In the genomic region with DNA sequence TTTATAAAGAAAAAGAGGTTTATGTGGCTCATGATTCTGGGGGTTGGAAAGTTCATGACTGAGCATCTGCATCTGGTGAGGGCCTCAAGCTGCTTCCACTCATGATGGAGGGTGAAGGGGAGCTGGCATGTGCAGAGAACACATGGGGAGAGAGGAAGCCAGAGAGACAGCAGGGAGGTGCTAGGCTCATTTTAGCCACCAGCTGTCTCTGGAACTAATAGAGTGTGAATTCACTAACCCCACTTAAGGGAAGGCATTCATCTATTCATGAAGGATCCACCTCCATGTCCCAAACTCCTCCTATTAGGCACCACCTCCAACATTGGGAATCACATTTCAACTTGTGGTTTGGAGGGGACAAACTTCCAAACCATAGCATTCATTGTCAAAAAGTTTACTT, we compare ENCODE assay signal across 33 cellular contexts.
"Had no signal": no experiment of that assay in that cellular context is flagged by ENCODE, and none has a peak within 500 bp of the region (broad histone marks: within the 10 kb centered on the region; RNA-seq: fewer than 3 reads in every experiment).

No MANE protein-coding gene starts in this region.

- H3K27ac Mint-ChIP-seq: activated B cell treated with CpG ODN at 0.5 μM for 24 hours; activated CD4-positive, alpha-beta T cell treated with anti-CD3 and anti-CD28 coated beads for 36 hours; activated CD8-positive, alpha-beta T cell treated with anti-CD3 and anti-CD28 coated beads, Interleukin-2, amount 10 ng/mL, durations not matched to agents 7 days and 5 days; activated naive CD4-positive, alpha-beta T cell treated with anti-CD3 and anti-CD28 coated beads, Interleukin-2, amount 50 U/mL, for 24 hours; activated naive CD8-positive, alpha-beta T cell treated with anti-CD3 and anti-CD28 coated beads, Interleukin-2, amount 50 U/mL, for 24 hours; activated T-helper 17 cell treated with anti-CD3 and anti-CD28 coated beads, Interleukin-2, amount 50 U/mL, for 72 hours; dendritic cell treated with granulocyte-macrophage colony-stimulating factor and Interleukin-4, amounts not matched to agents 40 ng/mL and 50 ng/mL, for 4 days; naive B cell; stimulated activated memory B cell treated with anti-CD40 and anti-IgM and Interleukin-4, amounts not matched to agents 10 μg/mL and 1 μg/mL and 100 μg/mL, for 72 hours; stimulated activated naive CD8-positive, alpha-beta T cell treated with anti-CD3 and anti-CD28 coated beads, Interleukin-15, amount 100 ng/mL, for 72 hours; T-helper 2 cell treated with Interferon-gamma antibody and Interleukin-4, amounts not matched to agents 5 μg/mL and 100 μg/mL, for 36 hours; type B pancreatic cell had no signal

- H3K4me1 Mint-ChIP-seq: activated B cell treated with CpG ODN at 0.5 μM for 24 hours; activated CD4-positive, alpha-beta T cell treated with anti-CD3 and anti-CD28 coated beads for 36 hours; activated naive CD4-positive, alpha-beta T cell treated with anti-CD3 and anti-CD28 coated beads, Interleukin-2, amount 50 U/mL, for 24 hours; activated naive CD8-positive, alpha-beta T cell treated with anti-CD3 and anti-CD28 coated beads, Interleukin-2, amount 50 U/mL, for 24 hours; naive B cell; stimulated activated memory B cell treated with anti-CD40 and anti-IgM and Interleukin-4, amounts not matched to agents 10 μg/mL and 1 μg/mL and 100 μg/mL, for 72 hours; stimulated activated naive CD8-positive, alpha-beta T cell treated with anti-CD3 and anti-CD28 coated beads, Interleukin-15, amount 100 ng/mL, for 72 hours had no signal

- H3K36me3 Mint-ChIP-seq: activated naive CD4-positive, alpha-beta T cell treated with anti-CD3 and anti-CD28 coated beads, Interleukin-2, amount 50 U/mL, for 24 hours; naive B cell; stimulated activated memory B cell treated with anti-CD40 and anti-IgM and Interleukin-4, amounts not matched to agents 10 μg/mL and 1 μg/mL and 100 μg/mL, for 72 hours; type B pancreatic cell had no signal

- ATAC-seq: activated CD4-positive, alpha-beta T cell treated with anti-CD3 and anti-CD28 coated beads for 36 hours; activated CD8-positive, alpha-beta T cell treated with anti-CD3 and anti-CD28 coated beads, Interleukin-2, amount 10 ng/mL, durations not matched to agents 7 days and 5 days; activated naive CD8-positive, alpha-beta T cell treated with anti-CD3 and anti-CD28 coated beads, Interleukin-2, amount 50 U/mL, for 24 hours; activated T-cell treated with anti-CD3 and anti-CD28 coated beads, Interleukin-2, amount 50 U/mL, for 4 hours; activated T-helper 17 cell treated with anti-CD3 and anti-CD28 coated beads, Interleukin-2, amount 50 U/mL, for 72 hours; gastrocnemius medialis; left colon; pancreas; stimulated activated memory B cell treated with anti-CD40 and anti-IgM and Interleukin-4, amounts not matched to agents 10 μg/mL and 1 μg/mL and 100 μg/mL, for 72 hours; stimulated activated naive CD8-positive, alpha-beta T cell treated with anti-CD3 and anti-CD28 coated beads, Interleukin-15, amount 100 ng/mL, for 72 hours had no signal

- H3K9me3 Mint-ChIP-seq: activated B cell treated with CpG ODN at 0.5 μM for 24 hours; activated naive CD4-positive, alpha-beta T cell treated with anti-CD3 and anti-CD28 coated beads, Interleukin-2, amount 50 U/mL, for 24 hours; activated naive CD8-positive, alpha-beta T cell treated with anti-CD3 and anti-CD28 coated beads, Interleukin-2, amount 50 U/mL, for 24 hours; activated T-cell treated with anti-CD3 and anti-CD28 coated beads, Interleukin-2, amount 50 U/mL, for 4 hours; activated T-helper 17 cell treated with anti-CD3 and anti-CD28 coated beads, Interleukin-2, amount 50 U/mL, for 72 hours; central memory CD8-positive, alpha-beta T cell; dendritic cell treated with granulocyte-macrophage colony-stimulating factor and Interleukin-4, amounts not matched to agents 40 ng/mL and 50 ng/mL, for 4 days; stimulated activated memory B cell treated with anti-CD40 and anti-IgM and Interleukin-4, amounts not matched to agents 10 μg/mL and 1 μg/mL and 100 μg/mL, for 72 hours; stimulated activated naive CD8-positive, alpha-beta T cell treated with anti-CD3 and anti-CD28 coated beads, Interleukin-15, amount 100 ng/mL, for 72 hours; T-helper 2 cell treated with Interferon-gamma antibody and Interleukin-4, amounts not matched to agents 5 μg/mL and 100 μg/mL, for 36 hours had no signal

- H3K27ac ChIP-seq: breast epithelium, gastrocnemius medialis, pancreas, prostate gland, sigmoid colon, uterus had no signal

- H3K4me3 Mint-ChIP-seq: activated B cell treated with CpG ODN at 0.5 μM for 24 hours; activated CD4-positive, alpha-beta T cell treated with anti-CD3 and anti-CD28 coated beads for 36 hours; activated CD8-positive, alpha-beta T cell treated with anti-CD3 and anti-CD28 coated beads, Interleukin-2, amount 10 ng/mL, durations not matched to agents 7 days and 5 days; activated naive CD4-positive, alpha-beta T cell treated with anti-CD3 and anti-CD28 coated beads, Interleukin-2, amount 50 U/mL, for 24 hours; activated naive CD8-positive, alpha-beta T cell treated with anti-CD3 and anti-CD28 coated beads, Interleukin-2, amount 50 U/mL, for 24 hours; activated T-cell treated with anti-CD3 and anti-CD28 coated beads, Interleukin-2, amount 50 U/mL, for 4 hours; activated T-helper 17 cell treated with anti-CD3 and anti-CD28 coated beads, Interleukin-2, amount 50 U/mL, for 72 hours; central memory CD8-positive, alpha-beta T cell; dendritic cell treated with granulocyte-macrophage colony-stimulating factor and Interleukin-4, amounts not matched to agents 40 ng/mL and 50 ng/mL, for 4 days; stimulated activated memory B cell treated with anti-CD40 and anti-IgM and Interleukin-4, amounts not matched to agents 10 μg/mL and 1 μg/mL and 100 μg/mL, for 72 hours; stimulated activated naive CD8-positive, alpha-beta T cell treated with anti-CD3 and anti-CD28 coated beads, Interleukin-15, amount 100 ng/mL, for 72 hours; T-helper 2 cell treated with Interferon-gamma antibody and Interleukin-4, amounts not matched to agents 5 μg/mL and 100 μg/mL, for 36 hours; type B pancreatic cell had no signal

- H3K27me3 Mint-ChIP-seq: activated naive CD4-positive, alpha-beta T cell treated with anti-CD3 and anti-CD28 coated beads, Interleukin-2, amount 50 U/mL, for 24 hours; central memory CD8-positive, alpha-beta T cell; dendritic cell treated with granulocyte-macrophage colony-stimulating factor and Interleukin-4, amounts not matched to agents 40 ng/mL and 50 ng/mL, for 4 days had no signal

- H3K36me3 ChIP-seq: breast epithelium, gastrocnemius medialis, pancreas, prostate gland, sigmoid colon, uterus had no signal

- H3K4me3 ChIP-seq: breast epithelium, gastrocnemius medialis, pancreas, prostate gland, sigmoid colon, smooth muscle cell, uterus had no signal

- DNase-seq: activated B cell treated with CpG ODN at 0.5 μM for 24 hours; activated CD4-positive, alpha-beta T cell treated with anti-CD3 and anti-CD28 coated beads for 36 hours; activated CD8-positive, alpha-beta T cell treated with anti-CD3 and anti-CD28 coated beads, Interleukin-2, amount 10 ng/mL, durations not matched to agents 7 days and 5 days; activated naive CD8-positive, alpha-beta T cell treated with anti-CD3 and anti-CD28 coated beads, Interleukin-2, amount 50 U/mL, for 24 hours; activated T-cell treated with anti-CD3 and anti-CD28 coated beads, Interleukin-2, amount 50 U/mL, for 4 hours; amygdala; effector CD4-positive, alpha-beta T cell; gastrocnemius medialis; glutamatergic neuron; hippocampal formation; kidney; left colon; mammary epithelial cell; naive B cell; pancreas; retina; sigmoid colon; stimulated activated CD4-positive, alpha-beta T cell treated with anti-CD3 and anti-CD28 coated beads, Interleukin-1b, Interleukin-23, amount 100 ng/mL, for 48 hours; stimulated activated CD4-positive, alpha-beta T cell treated with anti-CD3 and anti-CD28 coated beads, Interleukin-4, amount 100 ng/mL, for 4 hours; stimulated activated naive CD8-positive, alpha-beta T cell treated with anti-CD3 and anti-CD28 coated beads, Interleukin-15, amount 100 ng/mL, for 72 hours; substantia nigra; uterus had no signal

- H3K4me1 ChIP-seq: breast epithelium, gastrocnemius medialis, pancreas, prostate gland, sigmoid colon, uterus had no signal

- H3K27me3 ChIP-seq: breast epithelium, gastrocnemius medialis, pancreas, sigmoid colon, uterus had no signal

- FAIRE-seq: endometrium, kidney, pancreas had no signal

- H3K9me3 ChIP-seq: breast epithelium, gastrocnemius medialis, pancreas, prostate gland, sigmoid colon, uterus had no signal
